In the genomic region with DNA sequence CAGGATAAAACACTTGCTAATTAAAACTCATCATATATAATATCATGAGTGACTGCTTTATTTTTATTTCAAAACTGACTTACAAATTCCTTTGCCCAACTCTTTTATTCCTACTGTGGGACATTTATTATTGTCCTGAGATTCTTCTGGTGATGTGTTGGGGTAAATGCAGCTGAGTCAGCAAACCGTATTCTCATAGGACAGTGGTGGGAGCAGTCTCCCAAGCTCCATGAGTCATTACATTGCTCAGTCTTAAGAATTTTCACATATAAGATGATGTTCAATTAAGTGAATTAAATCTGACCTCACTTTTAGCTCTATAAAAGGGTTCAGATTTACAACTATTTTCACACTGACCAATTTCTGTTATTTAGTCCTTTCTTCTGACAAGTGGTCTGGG, we compare ENCODE assay signal across 18 cellular contexts.
DNase-seq lines count a peak whose midpoint lies in the region; ATAC-seq, FAIRE-seq and TF ChIP-seq lines count a peak whose summit lies in the region.
"Had no signal": no experiment of that assay in that cellular context is flagged by ENCODE, and none has a peak within 500 bp of the region (broad histone marks: within the 10 kb centered on the region; RNA-seq: fewer than 3 reads in every experiment).

No MANE protein-coding gene starts in this region.

- no peaks in the 10 kb centered on the region for H3K4me1 ChIP-seq in HepG2 (ENCODE audit: insufficient read depth, low read length)
- H3K4me1 ChIP-seq in right lobe of liver: no peaks in the 10 kb centered on the region
- peaks cover 20% of the 10 kb centered on the region for H3K4me1 ChIP-seq in adipocyte (ENCODE audit: control insufficient read depth, insufficient read depth, low read length)
- H3K4me1 ChIP-seq: esophagus muscularis mucosa, sigmoid colon had no signal

- no peaks in the 10 kb centered on the region for H3K36me3 ChIP-seq in HepG2 (replicated peaks in 1 of 2; ENCODE audit: control insufficient read depth in 1 of 2, insufficient read depth in 2 of 2, low read length in 2 of 2)
- no peaks in the 10 kb centered on the region for H3K36me3 ChIP-seq in right lobe of liver
- H3K36me3 ChIP-seq in adipocyte (ENCODE audit: control insufficient read depth, insufficient read depth, low read length, severe bottlenecking): no peaks in the 10 kb centered on the region
- H3K36me3 ChIP-seq: esophagus muscularis mucosa, sigmoid colon had no signal

- no peak for FAIRE-seq in HepG2 (lab: Jason Lieb, UNC)
- FAIRE-seq: GM19239 had no signal

- H3K27me3 ChIP-seq in HepG2 (ENCODE audit: control insufficient read depth in 1 of 2, insufficient read depth in 2 of 2, low read length in 2 of 2) (no peaks in the 10 kb centered on the region), right lobe of liver (no peaks in the 10 kb centered on the region), adipocyte (replicated peaks; ENCODE audit: control insufficient read depth, insufficient read depth, low read length) (no peaks in the 10 kb centered on the region)
- H3K27me3 ChIP-seq: esophagus muscularis mucosa, sigmoid colon had no signal

- no peaks in the 10 kb centered on the region for H4K20me1 ChIP-seq in HepG2 (ENCODE audit: insufficient read depth, low read length)

- DNase-seq in HepG2 (ENCODE audit: low spot score) (no peak), right lobe of liver (no peak), adipocyte (ENCODE audit: low read depth) (peak; percentile 36), fibroblast of pulmonary artery (ENCODE audit: low read depth) (peak; percentile 76), LoVo (ENCODE audit: low spot score) (no peak), SHP77 (lab: John Stamatoyannopoulos, UW) (no peak), nucleus accumbens (lab: John Stamatoyannopoulos, UW) (no peak)
- DNase-seq: activated CD4-positive, alpha-beta T cell treated with anti-CD3 and anti-CD28 coated beads, Interleukin-2, amount 10 ng/mL, durations not matched to agents 7 days and 5 days; activated naive CD8-positive, alpha-beta T cell treated with anti-CD3 and anti-CD28 coated beads, Interleukin-2, amount 10 ng/mL, durations not matched to agents 7 days and 5 days; cortex of kidney; GDM1; NCI-H1417 treated with DMSO at 0.1 percent for 48 hours; NCI-H526; sigmoid colon had no signal

- H2AFZ ChIP-seq in HepG2 (ENCODE audit: low read length): no peak overlapping the region

- intact Hi-C loops in HepG2 (cut with micrococcal nuclease; ENCODE audit: unreplicated experiment): no loop called here
- intact Hi-C loops in right lobe of liver (cut with DNase I): no loop called here

- TF ChIP-seq POLR2A in HepG2 (IDR thresholded peaks at IDR 0.05; ENCODE audit: insufficient read depth in 1 of 2, low read depth in 2 of 2, low read length in 2 of 2) (no peak), right lobe of liver (IDR thresholded peaks at IDR 0.05) (no peak)

- POLR2A ChIA-PET in HepG2 (lab: Yijun Ruan, JAX): no interaction called here

- in situ Hi-C loops in HepG2 (cut with HindIII; ENCODE audit: extremely low pct_ligation_motif_present, low pct_unique_long_range_greater_than_20kb): no loop called here

- no peak overlapping the region for H3K4me3 ChIP-seq in HepG2 (replicated peaks in 1 of 3; ENCODE audit: insufficient read depth in 1 of 3, low read depth in 2 of 3, low read length in 3 of 3)
- no peak overlapping the region for H3K4me3 ChIP-seq in right lobe of liver
- H3K4me3 ChIP-seq in adipocyte (ENCODE audit: low read length): no peak overlapping the region
- no peak overlapping the region for H3K4me3 ChIP-seq in fibroblast of pulmonary artery (replicated peaks; ENCODE audit: low read depth, low read length)
- H3K4me3 ChIP-seq: esophagus muscularis mucosa, sigmoid colon had no signal

- H3K9me3 ChIP-seq in HepG2 (ENCODE audit: low read length) (no peaks in the 10 kb centered on the region), right lobe of liver (no peaks in the 10 kb centered on the region), adipocyte (ENCODE audit: control insufficient read depth, low read length) (no peaks in the 10 kb centered on the region)
- H3K9me3 ChIP-seq: esophagus muscularis mucosa, sigmoid colon had no signal

- CTCF ChIA-PET in HepG2 (lab: Yijun Ruan, JAX; ENCODE audit: low intra/inter-chr PET ratio, low total read pairs): no interaction called here

- no peak for TF ChIP-seq EP300 in HepG2 (IDR thresholded peaks at IDR 0.05; ENCODE audit: low read depth in 2 of 2, low read length in 2 of 2)
- TF ChIP-seq EP300 in HepG2 (CRISPR knock-in tag; IDR thresholded peaks at IDR 0.05; ENCODE audit: borderline replicate concordance): no peak

- ATAC-seq in HepG2 (no peak), right lobe of liver (no peak), GM19324 (IDR thresholded peaks at IDR 0.05; ENCODE audit: low FRiP score, unreplicated experiment) (no peak)
- ATAC-seq: stimulated activated memory B cell treated with anti-CD40 and anti-IgM and Interleukin-4, amounts not matched to agents 10 μg/mL and 1 μg/mL and 100 μg/mL, for 72 hours had no signal

- no peak overlapping the region for H3K4me2 ChIP-seq in HepG2 (ENCODE audit: low read depth, low read length)

- H3K27ac ChIP-seq in HepG2 (ENCODE audit: extremely low read length, insufficient read depth, low read length) (no peak overlapping the region), right lobe of liver (no peak overlapping the region)
- H3K27ac ChIP-seq: esophagus muscularis mucosa, sigmoid colon had no signal

- TF ChIP-seq RAD21 in HepG2 (CRISPR knock-in tag; IDR thresholded peaks at IDR 0.05): no peak

- TF ChIP-seq CTCF in HepG2 (CRISPR knock-in tag; IDR thresholded peaks at IDR 0.05): no peak
- TF ChIP-seq CTCF in right lobe of liver (IDR thresholded peaks at IDR 0.05): no peak
- TF ChIP-seq CTCF in fibroblast of pulmonary artery (IDR thresholded peaks at IDR 0.05; ENCODE audit: low read length, missing control alignments): no peak

- 3% methylated on average over 1 of the region's 1 CpG for WGBS in HepG2 (ENCODE audit: low lambda C conversion rate)
- whole genome bisulfite sequencing in right lobe of liver (ENCODE audit: insufficient coverage, low coverage, low lambda C conversion rate, missing lambda C conversion rate): 80% methylated on average over 1 of the region's 1 CpG

- H3K9ac ChIP-seq in HepG2 (ENCODE audit: insufficient read depth, low read depth, low read length) (no peak overlapping the region), adipocyte (ENCODE audit: low read length) (no peak overlapping the region)

- no peaks in the 10 kb centered on the region for H3K79me2 ChIP-seq in HepG2 (ENCODE audit: insufficient read depth, low read length)

- BruUV-seq in HepG2 (replicated peaks; lab: Mats Ljungman, UMichigan): no TSS peak

TF ChIP-seq in HepG2, 621 proteins besides CTCF, POLR2A, EP300 and RAD21:
- TF ChIP-seq MIER2 (CRISPR knock-in tag; IDR thresholded peaks at IDR 0.05) (no peak), RXRB (CRISPR knock-in tag; IDR thresholded peaks at IDR 0.05; ENCODE audit: borderline replicate concordance) (no peak), MAFF (IDR thresholded peaks at IDR 0.05; ENCODE audit: low read depth, low read length) (peak; percentile 98), ETV6 (CRISPR knock-in tag; conservative IDR thresholded peaks at IDR 0.05) (no peak), NAIF1 (CRISPR knock-in tag; IDR thresholded peaks at IDR 0.05; ENCODE audit: borderline replicate concordance) (no peak), MAFK (conservative IDR thresholded peaks at IDR 0.05 in 1 of 2, IDR thresholded peaks at IDR 0.05 in 1 of 2; ENCODE audit: low read length in 2 of 2) (peak; percentile 97 to 99), CAMTA2 (CRISPR knock-in tag; IDR thresholded peaks at IDR 0.05; ENCODE audit: borderline replicate concordance) (no peak)
- TF ChIP-seq, protein P1, sequence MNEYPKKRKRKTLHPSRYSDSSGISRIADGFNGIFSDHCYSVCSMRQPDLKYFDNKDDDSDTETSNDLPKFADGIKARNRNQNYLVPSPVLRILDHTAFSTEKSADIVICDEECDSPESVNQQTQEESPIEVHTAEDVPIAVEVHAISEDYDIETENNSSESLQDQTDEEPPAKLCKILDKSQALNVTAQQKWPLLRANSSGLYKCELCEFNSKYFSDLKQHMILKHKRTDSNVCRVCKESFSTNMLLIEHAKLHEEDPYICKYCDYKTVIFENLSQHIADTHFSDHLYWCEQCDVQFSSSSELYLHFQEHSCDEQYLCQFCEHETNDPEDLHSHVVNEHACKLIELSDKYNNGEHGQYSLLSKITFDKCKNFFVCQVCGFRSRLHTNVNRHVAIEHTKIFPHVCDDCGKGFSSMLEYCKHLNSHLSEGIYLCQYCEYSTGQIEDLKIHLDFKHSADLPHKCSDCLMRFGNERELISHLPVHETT (CRISPR knock-in tag; conservative IDR thresholded peaks at IDR 0.05): no peak
- TF ChIP-seq, protein P2, sequence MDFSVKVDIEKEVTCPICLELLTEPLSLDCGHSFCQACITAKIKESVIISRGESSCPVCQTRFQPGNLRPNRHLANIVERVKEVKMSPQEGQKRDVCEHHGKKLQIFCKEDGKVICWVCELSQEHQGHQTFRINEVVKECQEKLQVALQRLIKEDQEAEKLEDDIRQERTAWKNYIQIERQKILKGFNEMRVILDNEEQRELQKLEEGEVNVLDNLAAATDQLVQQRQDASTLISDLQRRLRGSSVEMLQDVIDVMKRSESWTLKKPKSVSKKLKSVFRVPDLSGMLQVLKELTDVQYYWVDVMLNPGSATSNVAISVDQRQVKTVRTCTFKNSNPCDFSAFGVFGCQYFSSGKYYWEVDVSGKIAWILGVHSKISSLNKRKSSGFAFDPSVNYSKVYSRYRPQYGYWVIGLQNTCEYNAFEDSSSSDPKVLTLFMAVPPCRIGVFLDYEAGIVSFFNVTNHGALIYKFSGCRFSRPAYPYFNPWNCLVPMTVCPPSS (IDR thresholded peaks at IDR 0.05): no peak
- TF ChIP-seq, protein P3, sequence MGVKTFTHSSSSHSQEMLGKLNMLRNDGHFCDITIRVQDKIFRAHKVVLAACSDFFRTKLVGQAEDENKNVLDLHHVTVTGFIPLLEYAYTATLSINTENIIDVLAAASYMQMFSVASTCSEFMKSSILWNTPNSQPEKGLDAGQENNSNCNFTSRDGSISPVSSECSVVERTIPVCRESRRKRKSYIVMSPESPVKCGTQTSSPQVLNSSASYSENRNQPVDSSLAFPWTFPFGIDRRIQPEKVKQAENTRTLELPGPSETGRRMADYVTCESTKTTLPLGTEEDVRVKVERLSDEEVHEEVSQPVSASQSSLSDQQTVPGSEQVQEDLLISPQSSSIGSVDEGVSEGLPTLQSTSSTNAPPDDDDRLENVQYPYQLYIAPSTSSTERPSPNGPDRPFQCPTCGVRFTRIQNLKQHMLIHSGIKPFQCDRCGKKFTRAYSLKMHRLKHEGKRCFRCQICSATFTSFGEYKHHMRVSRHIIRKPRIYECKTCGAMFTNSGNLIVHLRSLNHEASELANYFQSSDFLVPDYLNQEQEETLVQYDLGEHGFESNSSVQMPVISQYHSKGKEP (CRISPR knock-in tag; IDR thresholded peaks at IDR 0.05): no peak

Comparison
In these comparisons a context has a peak if more than half of its experiments do, and no peak if none do; other contexts are left out.
1. DNase-seq: peak in adipocyte (single experiment) and fibroblast of pulmonary artery (single experiment); none in HepG2 (single experiment), right lobe of liver (0 of 3), LoVo (single experiment), SHP77 (0 of 2) and nucleus accumbens (0 of 56).